ENCODE assay signal across 20 cellular contexts in the genomic region with DNA sequence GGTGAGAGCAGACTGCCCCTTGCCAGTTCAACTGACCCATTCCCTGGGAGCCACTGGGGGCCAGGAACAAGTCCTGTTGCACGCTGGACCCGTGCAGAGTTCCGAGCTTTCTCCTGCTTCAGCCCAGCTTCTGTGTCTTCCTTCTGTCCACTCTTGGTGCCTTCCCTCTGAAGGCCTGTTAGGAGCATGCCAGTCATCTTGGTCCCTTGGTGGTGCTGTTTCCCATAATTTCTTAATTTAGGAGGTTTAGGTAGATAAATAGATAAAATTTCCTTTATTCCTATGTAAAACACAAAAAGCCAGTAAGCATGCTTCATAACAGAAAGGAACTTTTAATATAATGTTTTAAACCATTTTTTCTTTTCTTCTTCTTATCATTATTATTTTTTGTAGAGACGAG.
"Had no signal": no experiment of that assay in that cellular context is flagged by ENCODE, and none has a peak within 500 bp of the region (broad histone marks: within the 10 kb centered on the region; RNA-seq: fewer than 3 reads in every experiment).

No MANE protein-coding gene starts in this region.

- DNase-seq: activated CD4-positive, alpha-beta T cell treated with anti-CD3 and anti-CD28 coated beads, Interleukin-2, amount 10 ng/mL, durations not matched to agents 24 days and 14 days; activated CD8-positive, alpha-beta memory T cell treated with anti-CD3 and anti-CD28 coated beads, Interleukin-2, amount 50 U/mL, for 48 hours; activated effector memory CD4-positive, alpha-beta T cell treated with Interleukin-2 at 50 U/mL for 16 hours; activated naive CD4-positive, alpha-beta T cell treated with anti-CD3 and anti-CD28 coated beads, Interleukin-2, amount 10 ng/mL, durations not matched to agents 7 days and 5 days; activated naive CD8-positive, alpha-beta T cell treated with anti-CD3 and anti-CD28 coated beads, Interleukin-2, amount 50 U/mL, for 24 hours; activated T-cell treated with anti-CD3 and anti-CD28 coated beads, Interleukin-2, amount 50 U/mL, for 48 hours; anterior cingulate cortex; central memory CD4-positive, alpha-beta T cell; foreskin fibroblast; hippocampal formation; midbrain; stimulated activated CD4-positive, alpha-beta T cell treated with anti-CD3 and anti-CD28 coated beads, Interleukin-12 subunit alpha, Interleukin-12 subunit beta, amount 100 ng/mL, for 4 hours; stimulated activated CD4-positive, alpha-beta T cell treated with anti-CD3 and anti-CD28 coated beads, Interleukin-1b, Interleukin-23, amount 100 ng/mL, for 48 hours; stimulated activated naive CD4-positive, alpha-beta T cell treated with Interleukin-2 at 50 U/mL for 16 hours; T1000; thyroid gland had no signal

- H3K4me1 ChIP-seq: right atrium auricular region, thyroid gland had no signal

- ATAC-seq: activated naive CD8-positive, alpha-beta T cell treated with anti-CD3 and anti-CD28 coated beads, Interleukin-2, amount 50 U/mL, for 24 hours had no signal

- H3K27me3 ChIP-seq: right atrium auricular region, thyroid gland had no signal

- H3K9me3 ChIP-seq: thyroid gland had no signal

- H3K4me3 ChIP-seq: coronary artery, right atrium auricular region, thyroid gland had no signal

- FAIRE-seq: endometrium, keratinocyte had no signal

- H3K27ac ChIP-seq: coronary artery, right atrium auricular region, thyroid gland had no signal

- H3K36me3 ChIP-seq: right atrium auricular region, thyroid gland had no signal
